ENCODE assay signal across 28 cellular contexts in the genomic region with DNA sequence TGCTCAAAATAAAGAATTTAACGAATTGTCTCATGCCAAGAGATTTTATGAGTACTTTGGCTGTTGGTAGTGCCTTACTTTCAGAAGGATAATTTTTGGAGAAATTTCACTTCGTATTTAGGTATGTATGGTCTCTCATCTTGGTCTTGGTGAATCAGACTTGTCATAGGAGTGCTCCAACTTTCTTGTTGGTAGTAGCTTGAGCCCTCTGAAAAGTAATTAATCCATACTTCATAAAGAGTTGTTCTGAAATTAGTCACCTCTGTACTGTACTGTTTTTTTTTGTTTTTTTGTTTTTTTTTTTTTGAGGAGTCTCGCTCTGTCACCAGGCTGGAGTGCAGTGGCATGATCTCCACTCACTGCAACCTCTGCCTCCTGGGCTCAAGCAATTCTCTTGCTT. TPM values are rescaled to one million over a fixed set of nuclear protein-coding genes. Genes with fewer than 3 reads are reported as not detected.
DNase-seq lines count a peak whose midpoint lies in the region; FAIRE-seq and TF ChIP-seq lines count a peak whose summit lies in the region.
"Had no signal": no experiment of that assay in that cellular context is flagged by ENCODE, and none has a peak within 500 bp of the region (broad histone marks: within the 10 kb centered on the region; RNA-seq: fewer than 3 reads in every experiment).

No MANE protein-coding gene starts in this region.

- H3K9me2 ChIP-seq in PC-9 (ENCODE audit: insufficient read depth): no peaks in the 10 kb centered on the region

- no peak overlapping the region for H2AFZ ChIP-seq in PC-9

- peaks cover 97% of the 10 kb centered on the region for H3K79me2 ChIP-seq in PC-9 (ENCODE audit: low read depth)

- DNase-seq in activated T-cell treated with anti-CD3 and anti-CD28 coated beads, Interleukin-2, amount 50 U/mL, for 24 hours: no peak
- DNase-seq in activated T-cell treated with anti-CD3 and anti-CD28 coated beads, Interleukin-2, amount 50 U/mL, for 48 hours: no peak
- no peak for DNase-seq in PC-9
- no peak for DNase-seq in thyroid gland
- no peak for DNase-seq in CD4-positive, alpha-beta memory T cell
- no peak for DNase-seq in GM12892 (ENCODE audit: insufficient read length)
- DNase-seq in NAMALWA (ENCODE audit: low spot score): no peak
- DNase-seq: activated CD4-positive, alpha-beta T cell treated with anti-CD3 and anti-CD28 coated beads for 4 hours; activated CD8-positive, alpha-beta memory T cell treated with anti-CD3 and anti-CD28 coated beads, Interleukin-2, amount 10 ng/mL, durations not matched to agents 7 days and 5 days; AML-193; caudate nucleus; DMS53; hippocampal formation; KG1; NCI-H146; NCI-H2107; OCI-M1; SHP77; sigmoid colon; stimulated activated CD4-positive, alpha-beta T cell treated with anti-CD3 and anti-CD28 coated beads, Interleukin-4, amount 100 ng/mL, for 4 hours; stimulated activated naive CD4-positive, alpha-beta T cell; testis had no signal

- H3K9me3 ChIP-seq in PC-9 (ENCODE audit: insufficient read depth, low read depth) (no peaks in the 10 kb centered on the region), esophagus (ENCODE audit: control insufficient read depth in 2 of 2, insufficient read depth in 1 of 2, low read depth in 1 of 2, low read length in 1 of 2) (no peaks in the 10 kb centered on the region), thyroid gland (no peaks in the 10 kb centered on the region)
- H3K9me3 ChIP-seq in CD4-positive, alpha-beta memory T cell (ENCODE audit: control insufficient read depth in 1 of 2, low read length in 2 of 2): no peaks in the 10 kb centered on the region
- H3K9me3 ChIP-seq: gastroesophageal sphincter, neutrophil, prostate gland, sigmoid colon, testis had no signal

- H3K4me3 Mint-ChIP-seq in activated T-cell treated with anti-CD3 and anti-CD28 coated beads, Interleukin-2, amount 50 U/mL, for 24 hours: no peak overlapping the region
- no peak overlapping the region for H3K4me3 Mint-ChIP-seq in CD4-positive, alpha-beta memory T cell
- H3K4me3 Mint-ChIP-seq: activated CD8-positive, alpha-beta memory T cell treated with anti-CD3 and anti-CD28 coated beads, Interleukin-2, amount 10 ng/mL, durations not matched to agents 7 days and 5 days had no signal

- H3K27me3 ChIP-seq in PC-9 (ENCODE audit: insufficient read depth, low read depth): no peaks in the 10 kb centered on the region
- H3K27me3 ChIP-seq in esophagus (ENCODE audit: control insufficient read depth in 1 of 2, insufficient read depth in 2 of 2, low read length in 2 of 2): no peaks in the 10 kb centered on the region
- no peaks in the 10 kb centered on the region for H3K27me3 ChIP-seq in thyroid gland
- H3K27me3 ChIP-seq in CD4-positive, alpha-beta memory T cell (ENCODE audit: insufficient read depth, low read length): no peaks in the 10 kb centered on the region
- H3K27me3 ChIP-seq: gastroesophageal sphincter, neutrophil, sigmoid colon, testis had no signal

- CTCF ChIA-PET in PC-9 (lab: Charles Lee): interaction anchor here (0.6 kb wide), 1 partner anchor 94 kb away, joined by 3 read pairs; no protein-coding TSS in a partner anchor
- CTCF ChIA-PET in CD4-positive, alpha-beta memory T cell (lab: Charles Lee; ENCODE audit: partially characterized antibody): interaction anchor here (0.6 to 4.1 kb wide), 4 partner anchors 12 to 101 kb away, joined by 3 to 33 read pairs (median 7); a partner anchor contains a TSS

- H3K4me2 ChIP-seq in PC-9: no peak overlapping the region

- WGBS in esophagus, 2 donors: 63 to 68% methylated on average over 3 of the region's 3 CpGs
- WGBS in thyroid gland, 2 donors: 81 to 90% methylated on average over 3 of the region's 3 CpGs

- no peak for TF ChIP-seq CTCF in PC-9 (conservative IDR thresholded peaks at IDR 0.05)
- TF ChIP-seq CTCF in thyroid gland (IDR thresholded peaks at IDR 0.05): no peak

- peaks cover 56% of the 10 kb centered on the region for H3K4me1 Mint-ChIP-seq in activated T-cell treated with anti-CD3 and anti-CD28 coated beads, Interleukin-2, amount 50 U/mL, for 24 hours (ENCODE audit: low read depth)
- H3K4me1 Mint-ChIP-seq in CD4-positive, alpha-beta memory T cell: peaks cover 14 to 26% (median 17%) of the 10 kb centered on the region in 4 donors

- H3K27ac ChIP-seq in PC-9: peak overlapping the region; percentile 73
- peak overlapping the region; percentile 80 to 88 for H3K27ac ChIP-seq in esophagus (ENCODE audit: low read depth in 2 of 2, low read length in 1 of 2)
- H3K27ac ChIP-seq in thyroid gland: peak overlapping the region; percentile 69 to 92 (median 87)
- H3K27ac ChIP-seq in CD4-positive, alpha-beta memory T cell (ENCODE audit: low read depth, low read length): no peak overlapping the region
- H3K27ac ChIP-seq: neutrophil, prostate gland had no signal

- H3K27me3 Mint-ChIP-seq in activated T-cell treated with anti-CD3 and anti-CD28 coated beads, Interleukin-2, amount 50 U/mL, for 24 hours: no peaks in the 10 kb centered on the region
- H3K27me3 Mint-ChIP-seq in CD4-positive, alpha-beta memory T cell: no peaks in the 10 kb centered on the region
- H3K27me3 Mint-ChIP-seq: activated CD8-positive, alpha-beta memory T cell treated with anti-CD3 and anti-CD28 coated beads, Interleukin-2, amount 10 ng/mL, durations not matched to agents 7 days and 5 days had no signal

- FAIRE-seq in GM12892 (lab: Jason Lieb, UNC): no peak
- FAIRE-seq: A204.1, G401.6 had no signal

- POLR2A ChIA-PET in PC-9 (lab: Charles Lee; ENCODE audit: unreplicated experiment): no interaction called here
- POLR2A ChIA-PET in CD4-positive, alpha-beta memory T cell (lab: Charles Lee; ENCODE audit: partially characterized antibody): interaction anchor here (0.7 to 2.8 kb wide), 2 partner anchors 11 to 49 kb away, joined by 3 to 16 read pairs; a partner anchor contains a TSS

- H3F3A ChIP-seq in PC-9 (ENCODE audit: insufficient read depth, low read depth): peaks cover 35% of the 10 kb centered on the region

- H3K27ac Mint-ChIP-seq in activated T-cell treated with anti-CD3 and anti-CD28 coated beads, Interleukin-2, amount 50 U/mL, for 24 hours: peak overlapping the region; percentile 76
- H3K27ac Mint-ChIP-seq in CD4-positive, alpha-beta memory T cell: no peak overlapping the region
- H3K27ac Mint-ChIP-seq: activated CD8-positive, alpha-beta memory T cell treated with anti-CD3 and anti-CD28 coated beads, Interleukin-2, amount 10 ng/mL, durations not matched to agents 7 days and 5 days had no signal

- H3K36me3 ChIP-seq in PC-9 (ENCODE audit: low read depth) (peaks cover 8% of the 10 kb centered on the region), esophagus (ENCODE audit: control insufficient read depth in 2 of 2, insufficient read depth in 2 of 2, low read length in 1 of 2) (no peaks in the 10 kb centered on the region), thyroid gland (no peaks in the 10 kb centered on the region)
- H3K36me3 ChIP-seq in CD4-positive, alpha-beta memory T cell (ENCODE audit: insufficient read depth, low read length): no peaks in the 10 kb centered on the region
- H3K36me3 ChIP-seq: gastroesophageal sphincter, neutrophil, prostate gland, sigmoid colon had no signal

- H3K9me3 Mint-ChIP-seq in activated T-cell treated with anti-CD3 and anti-CD28 coated beads, Interleukin-2, amount 50 U/mL, for 24 hours: no peaks in the 10 kb centered on the region
- no peaks in the 10 kb centered on the region for H3K9me3 Mint-ChIP-seq in CD4-positive, alpha-beta memory T cell

- TF ChIP-seq POLR2A in thyroid gland (IDR thresholded peaks at IDR 0.05) (no peak), GM12892 (IDR thresholded peaks at IDR 0.05; ENCODE audit: low read depth, low read length) (no peak)

- BruUV-seq in PC-9 (replicated peaks; lab: Mats Ljungman, UMichigan): no TSS peak

- H4K20me1 ChIP-seq in PC-9 (ENCODE audit: insufficient read depth): no peaks in the 10 kb centered on the region

- H3K4me3 ChIP-seq in PC-9 (no peak overlapping the region), esophagus (ENCODE audit: low read depth in 1 of 2, low read length in 2 of 2) (no peak overlapping the region), thyroid gland (replicated peaks in 1 of 3) (no peak overlapping the region)
- H3K4me3 ChIP-seq in CD4-positive, alpha-beta memory T cell (ENCODE audit: low read length in 2 of 2): no peak overlapping the region
- H3K4me3 ChIP-seq: gastroesophageal sphincter, prostate gland, sigmoid colon, testis had no signal

- intact Hi-C loops in PC-9 (cut with micrococcal nuclease; ENCODE audit: unreplicated experiment) (no loop called here), thyroid gland (cut with DNase I) (no loop called here)
- intact Hi-C loops in CD4-positive, alpha-beta memory T cell (cut with micrococcal nuclease): no loop called here

- peaks cover 38% of the 10 kb centered on the region for H3K4me1 ChIP-seq in PC-9 (replicated peaks; ENCODE audit: insufficient read depth)
- no peaks in the 10 kb centered on the region for H3K4me1 ChIP-seq in esophagus (ENCODE audit: control insufficient read depth in 2 of 2, insufficient read depth in 2 of 2, low read length in 1 of 2)
- H3K4me1 ChIP-seq in thyroid gland: peaks cover 63 to 74% of the 10 kb centered on the region in 2 donors
- peaks cover 22% of the 10 kb centered on the region for H3K4me1 ChIP-seq in CD4-positive, alpha-beta memory T cell (ENCODE audit: insufficient read depth, low read length)
- H3K4me1 ChIP-seq: prostate gland had no signal

- H3K36me3 Mint-ChIP-seq in activated T-cell treated with anti-CD3 and anti-CD28 coated beads, Interleukin-2, amount 50 U/mL, for 24 hours (ENCODE audit: low read depth): peaks cover 2% of the 10 kb centered on the region
- no peaks in the 10 kb centered on the region for H3K36me3 Mint-ChIP-seq in CD4-positive, alpha-beta memory T cell

RNA-seq across cellular contexts. Expression of a gene that starts 11.6 kb away (rescaled TPM):
- total RNA-seq in PC-9 (2021) (64.4 and 79.3 TPM in 2 replicates), thyroid gland (10 to 100 TPM; 47.4 to 94.5 (median 57.4) TPM)
- polyA plus RNA-seq in esophagus: 10 to 100 TPM; 36.2 to 39.5 TPM
- 1 to 10 TPM; 6.0 to 6.2 TPM for total RNA-seq in CD4-positive, alpha-beta memory T cell
- polyA plus RNA-seq in CD4-positive, alpha-beta memory T cell: 1 to 10 TPM; 3.4 to 9.5 TPM
- 9.2 TPM for polyA plus RNA-seq in GM12892 (2012; ENCODE audit: missing spikeins)

RNA-seq across cellular contexts. Expression of a gene that starts 25.5 kb away (rescaled TPM):
- total RNA-seq in PC-9 (2021) (97.0 and 97.1 TPM in 2 replicates), thyroid gland (10 to 100 TPM; 40.2 to 55.8 (median 46.9) TPM)
- 10 to 100 TPM; 16.1 to 27.6 TPM for polyA plus RNA-seq in esophagus
- 100 to 1,000 TPM; 116 to 127 TPM for total RNA-seq in CD4-positive, alpha-beta memory T cell
- polyA plus RNA-seq in CD4-positive, alpha-beta memory T cell: 10 to 100 TPM; 11.0 to 20.5 TPM
- polyA plus RNA-seq in GM12892 (2012; ENCODE audit: missing spikeins): 54.7 TPM
